17 cellular contexts compared by ENCODE assay signal in the genomic region with DNA sequence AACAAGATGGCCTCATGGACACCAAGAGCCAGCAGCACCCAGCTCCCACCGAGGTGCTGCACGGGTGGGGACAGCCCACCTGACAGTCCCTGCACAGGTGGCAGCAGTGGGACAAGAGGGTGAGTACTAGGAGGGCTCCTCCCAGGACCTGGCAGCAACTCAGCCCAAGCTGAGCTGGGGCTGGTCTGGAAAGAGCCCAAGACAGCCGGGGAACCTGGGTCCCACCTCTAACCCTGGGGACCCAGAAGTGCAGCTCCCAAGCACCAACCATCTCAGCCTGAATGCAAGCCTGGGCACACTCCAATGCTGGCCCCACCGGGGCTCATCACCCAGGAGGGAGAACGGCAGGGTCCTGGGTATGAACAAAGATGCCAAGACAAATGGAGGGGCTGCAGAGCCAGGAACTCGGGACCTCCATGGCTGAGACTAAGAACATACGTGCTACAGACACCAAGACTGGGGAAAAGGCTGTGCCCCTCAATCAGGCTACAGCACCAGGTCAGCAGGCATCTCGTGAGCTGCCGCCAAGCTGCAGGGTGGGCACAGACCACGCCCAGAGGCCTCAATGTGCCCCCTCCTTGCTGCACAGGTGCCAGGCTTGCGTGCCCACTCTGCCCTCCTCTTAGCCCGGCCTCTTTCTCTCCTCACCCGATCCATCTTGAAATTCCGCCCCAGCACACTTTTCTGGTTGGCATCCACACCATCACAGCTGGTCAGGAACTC. TPM values are rescaled to one million over a fixed set of nuclear protein-coding genes. Genes with fewer than 3 reads are reported as not detected.
DNase-seq lines count a peak whose midpoint lies in the region; ATAC-seq and TF ChIP-seq lines count a peak whose summit lies in the region.
"Had no signal": no experiment of that assay in that cellular context is flagged by ENCODE, and none has a peak within 500 bp of the region (broad histone marks: within the 10 kb centered on the region; RNA-seq: fewer than 3 reads in every experiment).

No MANE protein-coding gene starts in this region.

- TF ChIP-seq CTCF in heart right ventricle (IDR thresholded peaks at IDR 0.05) (no peak), left lung (IDR thresholded peaks at IDR 0.05) (no peak), gastrocnemius medialis (IDR thresholded peaks at IDR 0.05 in 4 of 5, conservative IDR thresholded peaks at IDR 0.05 in 1 of 5) (no peak)

- no peak overlapping the region for H4K91ac ChIP-seq in trophoblast cell (ENCODE audit: low read depth, low read length)

- H3K27me3 ChIP-seq in heart right ventricle (no peaks in the 10 kb centered on the region), left lung (no peaks in the 10 kb centered on the region), trophoblast cell (ENCODE audit: insufficient read depth, low read length) (no peaks in the 10 kb centered on the region), gastrocnemius medialis (no peaks in the 10 kb centered on the region)
- H3K27me3 ChIP-seq: BE2C had no signal

- H3K9ac ChIP-seq in trophoblast cell (ENCODE audit: low read length), result peak overlapping the region; percentile 26

- H3K23ac ChIP-seq in trophoblast cell (ENCODE audit: low read length), result no peak overlapping the region

- H3K4me1 ChIP-seq in heart right ventricle, result no peaks in the 10 kb centered on the region
- H3K4me1 ChIP-seq in left lung, result no peaks in the 10 kb centered on the region
- no peaks in the 10 kb centered on the region for H3K4me1 ChIP-seq in trophoblast cell (ENCODE audit: control insufficient read depth in 1 of 2, insufficient read depth in 2 of 2, low read length in 2 of 2)
- no peaks in the 10 kb centered on the region for H3K4me1 ChIP-seq in gastrocnemius medialis
- H3K4me1 ChIP-seq: BE2C had no signal

- DNase-seq in cardiac septum (ENCODE audit: low spot score) (peak; percentile 63), heart right ventricle (no peak), left lung (peak; percentile 22 to 41), trophoblast cell (no peak), erythroblast (lab: John Stamatoyannopoulos, UW) (no peak), gastrocnemius medialis (no peak)
- DNase-seq: BE2C; CD4-positive, alpha-beta memory T cell; GOT3; NCI-H1092 treated with DMSO at 0.1 percent for 48 hours; NCI-H146; NCI-H2081; NCI-H446 treated with DMSO at 0.1 percent for 48 hours; NCI-H69 had no signal

- no peaks in the 10 kb centered on the region for H3K9me3 ChIP-seq in heart right ventricle
- H3K9me3 ChIP-seq in left lung, result no peaks in the 10 kb centered on the region
- no peaks in the 10 kb centered on the region for H3K9me3 ChIP-seq in trophoblast cell (ENCODE audit: insufficient read depth, low read depth, low read length)
- H3K9me3 ChIP-seq in gastrocnemius medialis, result no peaks in the 10 kb centered on the region
- H3K9me3 ChIP-seq: BE2C had no signal

- no peak overlapping the region for H2AFZ ChIP-seq in trophoblast cell (ENCODE audit: insufficient read depth, low read length, poor library complexity)

- TF ChIP-seq POLR2A in erythroblast (IDR thresholded peaks at IDR 0.05; ENCODE audit: low read length), result no peak
- no peak for TF ChIP-seq POLR2A in gastrocnemius medialis (IDR thresholded peaks at IDR 0.05)

- intact Hi-C loops in cardiac septum (cut with DNase I) (no loop called here), heart right ventricle (cut with DNase I) (loop anchor here in 1 of 10 donors (10.0 kb wide), 1 partner anchor 54 kb away; no protein-coding TSS in a partner anchor), left lung (cut with DNase I) (no loop called here), gastrocnemius medialis (cut with DNase I; ENCODE audit: low total_unique reads) (no loop called here)

- no peaks in the 10 kb centered on the region for H3K79me1 ChIP-seq in trophoblast cell (ENCODE audit: low read length)

- H4K8ac ChIP-seq in trophoblast cell (ENCODE audit: low read depth, low read length), result no peak overlapping the region

- H4K12ac ChIP-seq in trophoblast cell (ENCODE audit: low read depth, low read length), result no peak overlapping the region

- H3K36me3 ChIP-seq in heart right ventricle, result peaks cover 0 to 100% (median 69%) of the 10 kb centered on the region in 9 donors
- peaks cover 0 to 100% of the 10 kb centered on the region in 2 donors for H3K36me3 ChIP-seq in left lung
- peaks cover 57 to 72% of the 10 kb centered on the region in 2 experiments for H3K36me3 ChIP-seq in trophoblast cell (ENCODE audit: control insufficient read depth in 1 of 2, insufficient read depth in 2 of 2, low read length in 2 of 2)
- H3K36me3 ChIP-seq in gastrocnemius medialis, result peaks cover 0 to 85% of the 10 kb centered on the region in 2 donors

- H2BK5ac ChIP-seq in trophoblast cell (ENCODE audit: low read depth, low read length, poor library complexity), result no peak overlapping the region

- no peaks in the 10 kb centered on the region for H3K79me2 ChIP-seq in trophoblast cell (ENCODE audit: control insufficient read depth, insufficient read depth, low read length, poor library complexity)

- H3K4ac ChIP-seq in trophoblast cell (ENCODE audit: low read depth, low read length), result no peak overlapping the region

- H2BK120ac ChIP-seq in trophoblast cell (ENCODE audit: insufficient read depth, low read length, poor library complexity), result no peak overlapping the region

- 95 to 97% methylated on average over 14 of the region's 14 CpGs for WGBS in heart right ventricle, 2 donors
- no CpG with 5 or more reads among the region's 14 CpGs for WGBS in trophoblast cell (ENCODE audit: extremely low coverage, insufficient coverage, insufficient read length)

- no peak for ATAC-seq in heart right ventricle
- ATAC-seq in left lung, result no peak
- no peak for ATAC-seq in HG02852 (IDR thresholded peaks at IDR 0.05; ENCODE audit: unreplicated experiment)
- no peak for ATAC-seq in gastrocnemius medialis
- ATAC-seq: HCT116, Panc1 had no signal

- no peak overlapping the region for H3K4me3 ChIP-seq in heart right ventricle
- no peak overlapping the region for H3K4me3 ChIP-seq in left lung
- H3K4me3 ChIP-seq in trophoblast cell (ENCODE audit: low read depth, low read length), result no peak overlapping the region
- no peak overlapping the region for H3K4me3 ChIP-seq in gastrocnemius medialis

- H2AK5ac ChIP-seq in trophoblast cell (ENCODE audit: low read length), result no peak overlapping the region

- H3K14ac ChIP-seq in trophoblast cell (ENCODE audit: low read length), result no peak overlapping the region

- no peak overlapping the region for H2BK12ac ChIP-seq in trophoblast cell (ENCODE audit: low read length)

- no peak overlapping the region for H3K18ac ChIP-seq in trophoblast cell (ENCODE audit: low read length)

- no peak overlapping the region for H3K27ac ChIP-seq in heart right ventricle
- H3K27ac ChIP-seq in left lung, result no peak overlapping the region
- no peak overlapping the region for H3K27ac ChIP-seq in trophoblast cell (ENCODE audit: low read depth, low read length)
- H3K27ac ChIP-seq in gastrocnemius medialis, result no peak overlapping the region

- H3K4me2 ChIP-seq in trophoblast cell (ENCODE audit: low read length), result no peak overlapping the region

- in situ Hi-C loops in gastrocnemius medialis (cut with MboI; ENCODE audit: low sequenced_read_pairs in 4 of 4), result no loop called here

RNA-seq across cellular contexts. Expression of a gene that starts 37.5 kb away (rescaled TPM):
- total RNA-seq in cardiac septum (8.0 TPM), heart right ventricle (10 to 100 TPM in 1 of 10 donors, 1 to 10 TPM in 3, under 1 TPM in 3, not detected in 3; 0.68 to 14.6 (median 3.4) TPM), left lung (under 1 TPM in 1 of 2 donors, not detected in 1; 0.20 TPM), gastrocnemius medialis (not detected)
- polyA plus RNA-seq in heart right ventricle, result not detected
- 0.01 and 0.03 TPM in 2 replicates for polyA plus RNA-seq in trophoblast cell (2013)
- total RNA-seq: CD4-positive, alpha-beta memory T cell had no signal

Comparison
In these comparisons a context has a peak if more than half of its experiments do, and no peak if none do; other contexts are left out.
1. DNase-seq: peak in cardiac septum (single experiment) and left lung (2 of 2); none in heart right ventricle (0 of 2), trophoblast cell (0 of 2), erythroblast (0 of 2) and gastrocnemius medialis (0 of 2).